Comparison of ENCODE assay signal across 13 cellular contexts in the genomic region with DNA sequence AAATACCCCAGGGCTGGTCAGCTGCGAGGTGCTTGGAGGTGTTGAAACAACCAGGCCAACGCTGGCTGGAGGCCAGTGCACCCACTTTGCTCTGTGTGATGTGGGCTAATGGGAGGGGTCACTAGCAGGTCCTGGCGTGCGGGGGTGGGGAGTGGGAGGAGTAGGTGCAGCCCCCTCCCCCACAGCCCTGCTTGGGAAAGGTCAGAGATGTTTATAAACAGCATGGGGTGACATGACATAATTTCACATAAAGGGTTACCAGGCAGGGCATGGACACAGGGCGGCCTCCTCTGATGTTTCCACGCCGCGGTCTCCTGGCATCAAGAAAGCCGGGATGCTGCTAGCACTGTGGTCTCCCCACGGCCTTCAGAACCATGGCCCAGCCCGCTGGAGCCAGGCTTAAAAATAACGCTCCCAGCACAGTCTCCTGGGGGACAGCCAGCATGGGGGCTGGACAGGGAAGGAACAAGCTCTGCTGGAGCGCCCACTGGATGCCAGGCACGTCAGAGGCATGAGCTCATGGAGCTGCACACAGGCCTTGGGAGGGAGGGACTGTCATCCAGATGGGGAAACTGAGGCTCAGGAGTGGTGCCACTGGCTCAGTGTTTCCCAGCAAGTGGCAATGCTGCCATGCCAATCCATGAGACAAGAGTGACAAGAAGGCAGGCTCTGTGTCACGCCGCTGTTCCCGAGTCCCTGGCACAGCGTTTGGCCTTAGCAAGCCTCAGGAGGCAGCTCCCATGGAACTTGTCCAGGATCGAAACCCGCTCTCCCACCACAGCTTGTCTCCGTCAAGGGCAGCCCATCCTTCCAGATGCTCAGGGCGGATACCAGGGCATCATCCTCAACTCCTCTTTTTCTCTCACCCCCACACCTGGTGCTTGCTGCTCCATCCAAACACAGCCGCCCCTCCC.
DNase-seq lines count a peak whose midpoint lies in the region; ATAC-seq, FAIRE-seq and TF ChIP-seq lines count a peak whose summit lies in the region.
"Had no signal": no experiment of that assay in that cellular context is flagged by ENCODE, and none has a peak within 500 bp of the region (broad histone marks: within the 10 kb centered on the region; RNA-seq: fewer than 3 reads in every experiment).

No MANE protein-coding gene starts in this region.

- intact Hi-C loops in adrenal gland (cut with DNase I) (no loop called here), Right ventricle myocardium inferior (cut with DNase I) (loop anchor here (2.0 to 5.0 kb wide), 3 partner anchors 122 to 208 kb away; a partner anchor contains a TSS), upper lobe of right lung (cut with DNase I) (no loop called here)

- FAIRE-seq in GM19239 (lab: Jason Lieb, UNC): no peak
- FAIRE-seq: endometrium had no signal

- TF ChIP-seq POLR2A in adrenal gland (IDR thresholded peaks at IDR 0.05) (peak in 1 of 2 donors; percentile 61), erythroblast (IDR thresholded peaks at IDR 0.05; ENCODE audit: low read length) (no peak)

- H3K9me3 ChIP-seq in adrenal gland (replicated peaks in 1 of 3) (no peaks in the 10 kb centered on the region), upper lobe of right lung (no peaks in the 10 kb centered on the region)

- H3K27me3 ChIP-seq in adrenal gland (no peaks in the 10 kb centered on the region), upper lobe of right lung (no peaks in the 10 kb centered on the region)

- H3K4me3 ChIP-seq in adrenal gland: no peak overlapping the region
- H3K4me3 ChIP-seq in upper lobe of right lung: no peak overlapping the region

- peaks cover 57 to 59% of the 10 kb centered on the region in 2 donors for H3K4me1 ChIP-seq in adrenal gland (replicated peaks in 1 of 2)
- H3K4me1 ChIP-seq in upper lobe of right lung: peaks cover 60% of the 10 kb centered on the region

- no peak for TF ChIP-seq CTCF in adrenal gland (IDR thresholded peaks at IDR 0.05)
- no peak for TF ChIP-seq CTCF in upper lobe of right lung (IDR thresholded peaks at IDR 0.05)

- no peaks in the 10 kb centered on the region for H3K36me3 ChIP-seq in adrenal gland (replicated peaks in 1 of 2)
- H3K36me3 ChIP-seq in upper lobe of right lung: no peaks in the 10 kb centered on the region

- ATAC-seq in Right ventricle myocardium inferior (peak; percentile 74), upper lobe of right lung (peak; percentile 60), HG03521 (IDR thresholded peaks at IDR 0.05; ENCODE audit: unreplicated experiment) (no peak)

- H3K27ac ChIP-seq in adrenal gland: peak overlapping the region; percentile 75 to 94 (median 87)
- peak overlapping the region; percentile 81 for H3K27ac ChIP-seq in upper lobe of right lung

- DNase-seq in adrenal gland (peak; percentile 79 to 92 (median 90)), Right ventricle myocardium inferior (ENCODE audit: missing footprints) (peak; percentile 84), nucleus accumbens (lab: John Stamatoyannopoulos, UW) (peak in 33 of 56 donors; percentile 4 to 72 (median 33)), upper lobe of right lung (peak; percentile 94), LoVo (ENCODE audit: low spot score) (no peak), GM19239 (ENCODE audit: insufficient read length, low spot score) (no peak), erythroblast (lab: John Stamatoyannopoulos, UW) (no peak)
- DNase-seq: activated naive CD4-positive, alpha-beta T cell treated with Interleukin-2 at 50 U/mL for 16 hours; KBM-7; kidney glomerular epithelial cell; SIG-M5 had no signal

- 37 to 55% (median 43%) methylated on average over 17 to 23 of the region's 23 CpGs for WGBS in adrenal gland, 4 donors

Comparison
In these comparisons a context has a peak if more than half of its experiments do, and no peak if none do; other contexts are left out.
1. DNase-seq: peak in adrenal gland (7 of 7), Right ventricle myocardium inferior (single experiment), nucleus accumbens (33 of 56) and upper lobe of right lung (single experiment); none in LoVo (single experiment), GM19239 (single experiment) and erythroblast (0 of 2).